Comparison of ENCODE assay signal across 28 cellular contexts in genomic region chr17:28258347-28258887, GRCh38.
DNase-seq lines count a peak whose midpoint lies in the region; ATAC-seq and TF ChIP-seq lines count a peak whose summit lies in the region.
"Had no signal": no experiment of that assay in that cellular context is flagged by ENCODE, and none has a peak within 500 bp of the region (broad histone marks: within the 10 kb centered on the region; RNA-seq: fewer than 3 reads in every experiment).

No MANE protein-coding gene starts in this region.

- H3K36me3 ChIP-seq in heart right ventricle, result no peaks in the 10 kb centered on the region
- no peaks in the 10 kb centered on the region for H3K36me3 ChIP-seq in right lobe of liver
- H3K36me3 ChIP-seq: ascending aorta, gastrocnemius medialis, neural progenitor cell, Peyer's patch, SJSA1 had no signal

- H3K4me3 Mint-ChIP-seq in H9, result no peak overlapping the region
- H3K4me3 Mint-ChIP-seq: activated naive CD8-positive, alpha-beta T cell; dendritic cell treated with granulocyte-macrophage colony-stimulating factor and Interleukin-4, amounts not matched to agents 40 ng/mL and 50 ng/mL, for 4 days; memory B cell; neural progenitor cell; stimulated activated naive CD8-positive, alpha-beta T cell treated with anti-CD3 and anti-CD28 coated beads, Interleukin-15, Interleukin-2, amounts not matched to agents 100 ng/mL and 50 ng/mL, for 24 hours had no signal

- no peak overlapping the region for H3K4me2 ChIP-seq in H9 (ENCODE audit: insufficient read depth, insufficient read length, low read length)
- H3K4me2 ChIP-seq: neural progenitor cell had no signal

- DNase-seq in heart right ventricle (no peak), Right ventricle myocardium superior (no peak), epithelial cell of proximal tubule (ENCODE audit: low read depth) (peak; percentile 42), right lobe of liver (peak; percentile 82 to 93 (median 93)), SKM-1 treated with dmso at 0.1 percent for 144 hours (lab: John Stamatoyannopoulos, UW; ENCODE audit: unreplicated experiment) (no peak), H9 (no peak), HPDE6-E6E7 (ENCODE audit: extremely low spot score) (no peak)
- no peak for DNase-seq in stimulated activated CD4-positive, alpha-beta T cell treated with anti-CD3 and anti-CD28 coated beads, Interleukin-12 subunit alpha, Interleukin-12 subunit beta, amount 100 ng/mL, for 4 hours
- DNase-seq: activated CD4-positive, alpha-beta T cell treated with anti-CD3 and anti-CD28 coated beads for 4 hours; activated effector memory CD4-positive, alpha-beta T cell treated with Interleukin-2 at 50 U/mL for 16 hours; activated T-cell treated with anti-CD3 and anti-CD28 coated beads for 4 hours; caudate nucleus; DMS79; gastrocnemius medialis; GDM1; IMR-90; NCI-H1092 treated with DMSO at 0.1 percent for 48 hours; NCI-H187 treated with DMSO at 0.1 percent for 48 hours; NCI-H524 treated with DMSO at 0.1 percent for 48 hours had no signal

- no peak overlapping the region for H2AK5ac ChIP-seq in H9 (ENCODE audit: insufficient read length, low read length)

- no peak overlapping the region for H3K23ac ChIP-seq in H9 (ENCODE audit: insufficient read length, low read depth, low read length)

- H4K20me1 ChIP-seq in H9 (ENCODE audit: control insufficient read depth, insufficient read depth, insufficient read length), result no peaks in the 10 kb centered on the region

- no peak overlapping the region for H4K8ac ChIP-seq in H9 (replicated peaks; ENCODE audit: insufficient read length, low read depth, low read length)

- H3K27ac Mint-ChIP-seq in H9, result no peak overlapping the region; a peak in 1 of 7 replicates
- H3K27ac Mint-ChIP-seq: activated naive CD8-positive, alpha-beta T cell; dendritic cell treated with granulocyte-macrophage colony-stimulating factor and Interleukin-4, amounts not matched to agents 40 ng/mL and 50 ng/mL, for 4 days; memory B cell; neural progenitor cell; progenitor cell of endocrine pancreas; stimulated activated naive CD8-positive, alpha-beta T cell treated with anti-CD3 and anti-CD28 coated beads, Interleukin-15, Interleukin-2, amounts not matched to agents 100 ng/mL and 50 ng/mL, for 24 hours had no signal

- H2AFZ ChIP-seq in H9 (ENCODE audit: low read length), result no peak overlapping the region
- H2AFZ ChIP-seq: neural progenitor cell had no signal

- H3K27me3 Mint-ChIP-seq in H9 (ENCODE audit: low read depth), result peaks cover 2% of the 10 kb centered on the region
- H3K27me3 Mint-ChIP-seq: progenitor cell of endocrine pancreas had no signal

- H3K79me2 ChIP-seq in H9 (ENCODE audit: insufficient read depth, low read length), result no peaks in the 10 kb centered on the region

- no peak for TF ChIP-seq POLR2A in right lobe of liver (IDR thresholded peaks at IDR 0.05)

- peaks cover 0 to 2% of the 10 kb centered on the region in 2 experiments; a peak in 1 of 4 replicates for H3K4me1 Mint-ChIP-seq in H9
- H3K4me1 Mint-ChIP-seq: memory B cell, neural progenitor cell had no signal

- H4K5ac ChIP-seq in H9 (ENCODE audit: insufficient read length, low read depth, low read length), result no peak overlapping the region

- H3K36me3 Mint-ChIP-seq in H9 (ENCODE audit: insufficient read depth in 1 of 3, low read depth in 3 of 3), result peaks cover 9 to 21% (median 17%) of the 10 kb centered on the region in 3 experiments; a peak in 5 of 7 replicates
- H3K36me3 Mint-ChIP-seq: memory B cell had no signal

- H3K14ac ChIP-seq in H9 (ENCODE audit: insufficient read depth, low read length), result no peak overlapping the region; the same call in 1 of the 2 replicates

- H3K27me3 ChIP-seq in heart right ventricle (peaks cover 0 to 25% (median 5%) of the 10 kb centered on the region in 7 donors), right lobe of liver (no peaks in the 10 kb centered on the region), H9 (ENCODE audit: insufficient read depth, low read length) (no peaks in the 10 kb centered on the region; the same call in 1 of the 2 replicates)
- H3K27me3 ChIP-seq: ascending aorta, neural progenitor cell, Peyer's patch, SJSA1 had no signal

- no peak overlapping the region for H4K91ac ChIP-seq in H9 (ENCODE audit: insufficient read length, low read depth, low read length)

- no peak overlapping the region for H2BK15ac ChIP-seq in H9 (ENCODE audit: low read depth, low read length)

- 64 to 72% methylated on average over 5 of the region's 5 CpGs for WGBS in heart right ventricle, 2 donors
- WGBS in right lobe of liver (ENCODE audit: insufficient coverage, low coverage, low lambda C conversion rate, missing lambda C conversion rate), result 18% methylated on average over 3 of the region's 5 CpGs
- no CpG with 5 or more reads among the region's 5 CpGs for WGBS in H9 (ENCODE audit: extremely low coverage, insufficient read length, low lambda C conversion rate)

- H2BK5ac ChIP-seq in H9 (ENCODE audit: insufficient read length, low read length), result no peak overlapping the region

- H3K18ac ChIP-seq in H9 (ENCODE audit: insufficient read length, low read depth, low read length), result no peak overlapping the region

- no peak overlapping the region for H3T11ph ChIP-seq in H9 (ENCODE audit: low read length)

- intact Hi-C loops in heart right ventricle (cut with DNase I), result loop anchor here in 6 of 10 donors (10.0 kb wide), 2 partner anchors 364 to 454 kb away; partner anchors contain the start of genes NOS2 (in 5 of the 6) and LYRM9 (in 2 of the 6)
- intact Hi-C loops in Right ventricle myocardium superior (cut with DNase I), result no loop called here
- intact Hi-C loops in right lobe of liver (cut with DNase I), result loop anchor here in 1 of 2 donors (10.0 kb wide), 1 partner anchor 454 kb away; the partner anchor contains the start of gene NOS2

- ATAC-seq in heart right ventricle (peak in 7 of 8 donors; percentile 42 to 69 (median 52)), Right ventricle myocardium superior (ENCODE audit: poor library complexity) (no peak), right lobe of liver (peak; percentile 93 to 95 (median 94))
- ATAC-seq: gastrocnemius medialis had no signal

- H3K56ac ChIP-seq in H9 (ENCODE audit: insufficient read length, low read depth, low read length), result no peak overlapping the region

- H3K4me3 ChIP-seq in heart right ventricle (no peak overlapping the region), epithelial cell of proximal tubule (ENCODE audit: low read depth, low read length) (no peak overlapping the region), right lobe of liver (no peak overlapping the region)
- H3K4me3 ChIP-seq: ascending aorta, gastrocnemius medialis, neural progenitor cell, Peyer's patch, SJSA1 had no signal

- no peaks in the 10 kb centered on the region for H3K23me2 ChIP-seq in H9 (ENCODE audit: insufficient read length, low read depth, low read length, poor library complexity, severe bottlenecking)

- no peak overlapping the region for H3K9ac ChIP-seq in H9 (ENCODE audit: extremely low read depth, insufficient read length, low read length)
- H3K9ac ChIP-seq: neural progenitor cell had no signal

- peaks cover 22% of the 10 kb centered on the region in 2 experiments for H3K9me3 Mint-ChIP-seq in H9

- H3K79me1 ChIP-seq in H9 (ENCODE audit: insufficient read depth, low read depth, low read length, poor library complexity, severe bottlenecking), result no peaks in the 10 kb centered on the region

- no peak overlapping the region for H3K27ac ChIP-seq in heart right ventricle
- peak overlapping the region in 2 of 3 donors; percentile 38 to 42 for H3K27ac ChIP-seq in right lobe of liver
- H3K27ac ChIP-seq in H9 (ENCODE audit: insufficient read length, low read depth, low read length), result no peak overlapping the region
- H3K27ac ChIP-seq: ascending aorta, gastrocnemius medialis, neural progenitor cell, Peyer's patch, SJSA1 had no signal

- H2BK120ac ChIP-seq in H9 (ENCODE audit: low read depth, low read length, poor library complexity, severe bottlenecking), result no peak overlapping the region

- TF ChIP-seq CTCF in heart right ventricle (IDR thresholded peaks at IDR 0.05) (no peak), epithelial cell of proximal tubule (conservative IDR thresholded peaks at IDR 0.05; ENCODE audit: low read depth, low read length) (no peak), right lobe of liver (IDR thresholded peaks at IDR 0.05) (no peak), H9 (conservative IDR thresholded peaks at IDR 0.05) (no peak)

- H3K9me3 ChIP-seq in heart right ventricle (peaks cover 0 to 26% (median 12%) of the 10 kb centered on the region in 11 donors), right lobe of liver (no peaks in the 10 kb centered on the region), H9 (ENCODE audit: control insufficient read depth, low read depth, low read length) (peaks cover 5% of the 10 kb centered on the region)

- H2BK20ac ChIP-seq in H9 (ENCODE audit: low read depth, low read length, poor library complexity, severe bottlenecking), result no peak overlapping the region

- H3K4ac ChIP-seq in H9 (ENCODE audit: low read depth, low read length), result no peak overlapping the region

- no peak overlapping the region for H2BK12ac ChIP-seq in H9 (ENCODE audit: insufficient read length, low read depth, low read length)

- peaks cover 0 to 8% (median 0%) of the 10 kb centered on the region in 9 donors for H3K4me1 ChIP-seq in heart right ventricle
- peaks cover 0 to 35% (median 16%) of the 10 kb centered on the region in 4 donors for H3K4me1 ChIP-seq in right lobe of liver
- no peaks in the 10 kb centered on the region for H3K4me1 ChIP-seq in H9 (ENCODE audit: insufficient read depth, low read length)
- H3K4me1 ChIP-seq: ascending aorta, gastrocnemius medialis, neural progenitor cell, SJSA1 had no signal

Comparison
In these comparisons a context has a peak if more than half of its experiments do, and no peak if none do; other contexts are left out.
1. DNase-seq: peak in epithelial cell of proximal tubule (single experiment) and right lobe of liver (3 of 3); none in heart right ventricle (0 of 2), Right ventricle myocardium superior (single experiment), SKM-1 treated with dmso at 0.1 percent for 144 hours (single experiment), stimulated activated CD4-positive, alpha-beta T cell treated with anti-CD3 and anti-CD28 coated beads, Interleukin-12 subunit alpha, Interleukin-12 subunit beta, amount 100 ng/mL, for 4 hours (single experiment), H9 (single experiment) and HPDE6-E6E7 (single experiment).
2. H3K27ac ChIP-seq: peak in right lobe of liver (2 of 3); none in heart right ventricle (0 of 10) and H9 (single experiment).